In the genomic region with DNA sequence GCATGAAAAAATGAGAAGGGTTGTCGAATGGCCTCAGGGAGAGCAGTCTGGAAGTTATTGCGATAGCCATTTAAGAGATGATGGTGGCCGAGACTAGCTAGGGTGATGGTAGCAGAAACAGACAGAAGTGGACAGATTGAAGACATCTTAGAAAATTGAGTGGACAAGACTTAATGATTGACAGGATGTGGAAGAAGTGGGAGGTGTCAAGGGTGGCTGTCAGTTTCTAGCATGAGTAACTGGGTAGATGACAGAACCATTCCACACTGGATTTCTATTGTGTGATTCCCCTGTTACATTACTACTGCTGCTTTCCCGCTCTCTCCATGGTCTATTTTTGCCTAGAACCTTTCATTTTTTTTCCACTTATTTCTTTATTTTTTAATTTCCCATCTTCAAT, we compare ENCODE assay signal across 25 cellular contexts. TPM values are rescaled to one million over a fixed set of nuclear protein-coding genes. Genes with fewer than 3 reads are reported as not detected.
"Had no signal": no experiment of that assay in that cellular context is flagged by ENCODE, and none has a peak within 500 bp of the region (broad histone marks: within the 10 kb centered on the region; RNA-seq: fewer than 3 reads in every experiment).

No MANE protein-coding gene starts in this region.

- DNase-seq: activated CD4-positive, alpha-beta T cell treated with anti-CD3 and anti-CD28 coated beads for 48 hours; activated CD4-positive, CD25-positive, alpha-beta regulatory T cell; activated CD8-positive, alpha-beta memory T cell treated with anti-CD3 and anti-CD28 coated beads for 24 hours; activated CD8-positive, alpha-beta memory T cell treated with anti-CD3 and anti-CD28 coated beads, Interleukin-2, amount 50 U/mL, for 48 hours; activated naive CD8-positive, alpha-beta T cell treated with anti-CD3 and anti-CD28 coated beads, Interleukin-2, amount 50 U/mL, for 24 hours; anterior cingulate cortex; caudate nucleus; dorsolateral prefrontal cortex; foreskin fibroblast; left colon; natural killer cell; pancreas; sigmoid colon; stimulated activated CD4-positive, alpha-beta T cell treated with anti-CD3 and anti-CD28 coated beads, Interleukin-4, amount 100 ng/mL, for 24 hours; stimulated activated naive B cell treated with anti-CD40 and anti-IgM and Interleukin-4, amounts not matched to agents 10 μg/mL and 1 μg/mL and 100 μg/mL, for 72 hours; substantia nigra; T-helper 1 cell; T1000; tibial artery had no signal

- ATAC-seq: activated naive CD8-positive, alpha-beta T cell treated with anti-CD3 and anti-CD28 coated beads, Interleukin-2, amount 50 U/mL, for 24 hours; left colon; natural killer cell; pancreas; stimulated activated naive B cell treated with anti-CD40 and anti-IgM and Interleukin-4, amounts not matched to agents 10 μg/mL and 1 μg/mL and 100 μg/mL, for 72 hours had no signal

- H3K4me3 Mint-ChIP-seq: activated naive CD8-positive, alpha-beta T cell treated with anti-CD3 and anti-CD28 coated beads, Interleukin-2, amount 50 U/mL, for 24 hours; brain; natural killer cell; stimulated activated naive B cell treated with anti-CD40 and anti-IgM and Interleukin-4, amounts not matched to agents 10 μg/mL and 1 μg/mL and 100 μg/mL, for 72 hours had no signal

- H3K27ac Mint-ChIP-seq: activated naive CD8-positive, alpha-beta T cell treated with anti-CD3 and anti-CD28 coated beads, Interleukin-2, amount 50 U/mL, for 24 hours; brain; natural killer cell; stimulated activated naive B cell treated with anti-CD40 and anti-IgM and Interleukin-4, amounts not matched to agents 10 μg/mL and 1 μg/mL and 100 μg/mL, for 72 hours had no signal

- H3K27me3 Mint-ChIP-seq: activated naive CD8-positive, alpha-beta T cell treated with anti-CD3 and anti-CD28 coated beads, Interleukin-2, amount 50 U/mL, for 24 hours; brain; stimulated activated naive B cell treated with anti-CD40 and anti-IgM and Interleukin-4, amounts not matched to agents 10 μg/mL and 1 μg/mL and 100 μg/mL, for 72 hours had no signal

- H3K9me3 Mint-ChIP-seq: activated naive CD8-positive, alpha-beta T cell treated with anti-CD3 and anti-CD28 coated beads, Interleukin-2, amount 50 U/mL, for 24 hours; brain; natural killer cell; stimulated activated naive B cell treated with anti-CD40 and anti-IgM and Interleukin-4, amounts not matched to agents 10 μg/mL and 1 μg/mL and 100 μg/mL, for 72 hours had no signal

- H3K4me1 Mint-ChIP-seq: activated naive CD8-positive, alpha-beta T cell treated with anti-CD3 and anti-CD28 coated beads, Interleukin-2, amount 50 U/mL, for 24 hours had no signal

RNA-seq across cellular contexts. Expression of a gene that starts 37.5 kb away (rescaled TPM):
- total RNA-seq: dorsolateral prefrontal cortex, glomerular endothelial cell, hepatocyte, lung, natural killer cell, pulmonary artery endothelial cell, sigmoid colon, urinary bladder had no signal
